ENCODE assay signal across 6 cellular contexts in genomic region chr5:177493795-177494355, GRCh38. TPM values are rescaled to one million over a fixed set of nuclear protein-coding genes. Genes with fewer than 3 reads are reported as not detected.
DNase-seq lines count a peak whose midpoint lies in the region; ATAC-seq and TF ChIP-seq lines count a peak whose summit lies in the region.

No MANE protein-coding gene starts in this region.

- TF ChIP-seq RAD21 in SK-N-SH (IDR thresholded peaks at IDR 0.05; ENCODE audit: low read length) = no peak

- POLR2A ChIA-PET in SK-N-SH (lab: Yijun Ruan, JAX) = interaction anchor here (1.1 to 6.7 kb wide), 3 partner anchors 16 to 23 kb away, joined by 3 to 43 read pairs (median 39); no protein-coding TSS in a partner anchor

- peak overlapping the region; percentile 94 for H3K4me2 ChIP-seq in SK-N-SH
- peak overlapping the region; percentile 99 for H3K4me2 ChIP-seq in smooth muscle cell

- peaks cover 71% of the 10 kb centered on the region for H3K79me2 ChIP-seq in SK-N-SH (ENCODE audit: insufficient read depth)
- H3K79me2 ChIP-seq in smooth muscle cell (ENCODE audit: low read depth) = peaks cover 39% of the 10 kb centered on the region

- peaks cover 31 to 43% of the 10 kb centered on the region in 2 experiments for H3K36me3 ChIP-seq in SK-N-SH (replicated peaks in 1 of 2; ENCODE audit: control insufficient read depth in 1 of 2, insufficient read depth in 2 of 2, low read length in 1 of 2)
- H3K36me3 ChIP-seq in ectodermal cell (ENCODE audit: control insufficient read depth, insufficient read depth, low read length) = peaks cover 32% of the 10 kb centered on the region
- no peaks in the 10 kb centered on the region for H3K36me3 ChIP-seq in smooth muscle cell (ENCODE audit: low read depth)

- no peaks in the 10 kb centered on the region for H3K9me2 ChIP-seq in SK-N-SH

- TF ChIP-seq CTCF in SK-N-SH (IDR thresholded peaks at IDR 0.05) = no peak
- TF ChIP-seq CTCF in smooth muscle cell (IDR thresholded peaks at IDR 0.05; ENCODE audit: borderline replicate concordance, insufficient read depth, poor library complexity, severe bottlenecking) = no peak

- 85% methylated on average over 5 of the region's 5 CpGs for WGBS in SK-N-SH (ENCODE audit: low lambda C conversion rate)
- 92 to 94% methylated on average over 5 of the region's 5 CpGs for WGBS in ectodermal cell, 2 experiments
- 56% methylated on average over 5 of the region's 5 CpGs for WGBS in smooth muscle cell (ENCODE audit: low lambda C conversion rate)

- peak overlapping the region; percentile 80 to 94 for H3K27ac ChIP-seq in SK-N-SH (ENCODE audit: low read depth in 2 of 2, low read length in 1 of 2)
- peak overlapping the region; percentile 57 for H3K27ac ChIP-seq in ectodermal cell (ENCODE audit: insufficient read depth, low read depth, low read length, poor library complexity, severe bottlenecking)
- H3K27ac ChIP-seq in smooth muscle cell (ENCODE audit: low read depth) = peak overlapping the region; percentile 96

- H2AFZ ChIP-seq in SK-N-SH (ENCODE audit: low read depth) = no peak overlapping the region
- H2AFZ ChIP-seq in smooth muscle cell (ENCODE audit: low read depth) = no peak overlapping the region

- H3K4me1 ChIP-seq in SK-N-SH (ENCODE audit: control insufficient read depth in 1 of 2, insufficient read depth in 2 of 2, low read depth in 1 of 2, low read length in 1 of 2) (peaks cover 33 to 49% of the 10 kb centered on the region in 2 experiments; a peak in 3 of 4 replicates), ectodermal cell (ENCODE audit: control insufficient read depth, insufficient read depth, low read length) (peaks cover 30% of the 10 kb centered on the region), smooth muscle cell (ENCODE audit: low read depth) (peaks cover 34% of the 10 kb centered on the region)

- DNase-seq in SK-N-SH (no peak), smooth muscle cell (lab: John Stamatoyannopoulos, UW; ENCODE audit: unreplicated experiment) (no peak), COLO829 (ENCODE audit: low spot score) (no peak)

- TF ChIP-seq EP300 in SK-N-SH (IDR thresholded peaks at IDR 0.05; ENCODE audit: borderline replicate concordance in 1 of 2, low read depth in 1 of 2, low read length in 1 of 2) = no peak

- CTCF ChIA-PET in SK-N-SH (lab: Yijun Ruan, JAX) = interaction anchor here (1.1 to 15.9 kb wide), 6 partner anchors 16 to 103 kb away, joined by 4 to 228 read pairs (median 11); partner anchors contain the start of genes DBN1 and PRR7

- no peak for ATAC-seq in SK-N-SH treated with all-trans-retinoic acid at 6 μM for 48 hours
- ATAC-seq in GM18502 (IDR thresholded peaks at IDR 0.05; ENCODE audit: poor library complexity, unreplicated experiment) = no peak

- H3K9ac ChIP-seq in SK-N-SH (peak overlapping the region; percentile 66; the same call in 1 of the 2 replicates), smooth muscle cell (ENCODE audit: low read depth) (peak overlapping the region; percentile 69)

- peaks cover 70% of the 10 kb centered on the region for H4K20me1 ChIP-seq in SK-N-SH (ENCODE audit: insufficient read depth)
- H4K20me1 ChIP-seq in smooth muscle cell (ENCODE audit: low read depth) = peaks cover 56% of the 10 kb centered on the region

- no peaks in the 10 kb centered on the region for H3K9me3 ChIP-seq in SK-N-SH
- H3K9me3 ChIP-seq in ectodermal cell (ENCODE audit: control insufficient read depth, low read length) = no peaks in the 10 kb centered on the region
- no peaks in the 10 kb centered on the region for H3K9me3 ChIP-seq in smooth muscle cell (replicated peaks; ENCODE audit: low read depth)

- H3K27me3 ChIP-seq in SK-N-SH (ENCODE audit: insufficient read depth) (no peaks in the 10 kb centered on the region), ectodermal cell (ENCODE audit: control insufficient read depth, insufficient read depth, low read length, poor library complexity, severe bottlenecking) (peaks cover 13% of the 10 kb centered on the region), smooth muscle cell (ENCODE audit: low read depth) (no peaks in the 10 kb centered on the region)

- H3K4me3 ChIP-seq in SK-N-SH (ENCODE audit: low read depth in 2 of 2, low read length in 1 of 2) (no peak overlapping the region; a peak in 1 of 4 replicates), ectodermal cell (ENCODE audit: insufficient read depth, low read depth, low read length) (no peak overlapping the region), smooth muscle cell (peak overlapping the region; percentile 6)

- H3F3A ChIP-seq in SK-N-SH (replicated peaks; ENCODE audit: insufficient read depth) (peaks cover 20% of the 10 kb centered on the region), smooth muscle cell (ENCODE audit: low read depth) (peaks cover 32% of the 10 kb centered on the region)

TF ChIP-seq in SK-N-SH, 30 proteins besides CTCF, POLR2A, EP300 and RAD21 (continues in another document):
- 0 out of 2 replicates have a peak, but pooled peaks have one; percentile 8 for TF ChIP-seq ZBTB33 (IDR thresholded peaks at IDR 0.05; ENCODE audit: borderline replicate concordance, low read depth)

TF ChIP-seq in SK-N-SH treated with all-trans-retinoic acid at 6 μM for 48 hours, 23 proteins besides CTCF, POLR2A, EP300 and RAD21 (continues in another document):
- TF ChIP-seq CSRNP3 (CRISPR knock-in tag; IDR thresholded peaks at IDR 0.05) = no peak
- no peak for TF ChIP-seq PATZ1 (CRISPR knock-in tag; IDR thresholded peaks at IDR 0.05; ENCODE audit: borderline replicate concordance)

RNA-seq across cellular contexts. Expression of gene PDLIM7, which starts 3.5 kb away (rescaled TPM):
- 183 and 206 TPM in 2 replicates for polyA plus RNA-seq in SK-N-SH (2012; rRNA removed)
- polyA plus RNA-seq in SK-N-SH (2012; cell fraction: cytosol; rRNA removed) = 60.8 and 101 TPM in 2 replicates
- 702 and 826 TPM in 2 replicates for polyA plus RNA-seq in SK-N-SH (2012; cell fraction: nucleus; rRNA removed)
- 367 TPM for polyA plus RNA-seq in ectodermal cell (2013, experiment 1 of 4)
- polyA plus RNA-seq in ectodermal cell (2013, experiment 2 of 4) = 396 TPM
- 299 TPM for polyA plus RNA-seq in ectodermal cell (2013, experiment 3 of 4)
- polyA plus RNA-seq in ectodermal cell (2013, experiment 4 of 4) = 330 TPM
- total RNA-seq in smooth muscle cell = 172 and 235 TPM in 2 replicates
- 511 and 635 TPM in 2 replicates for polyA plus RNA-seq in smooth muscle cell

RNA-seq across cellular contexts. Expression of gene DOK3, which starts 15.8 kb away (rescaled TPM):
- 1.9 and 2.2 TPM in 2 replicates for polyA plus RNA-seq in SK-N-SH (2012; rRNA removed)
- polyA plus RNA-seq in SK-N-SH (2012; cell fraction: cytosol; rRNA removed) = 0.67 and 1.2 TPM in 2 replicates
- 11.8 and 14.3 TPM in 2 replicates for polyA plus RNA-seq in SK-N-SH (2012; cell fraction: nucleus; rRNA removed)
- polyA plus RNA-seq in ectodermal cell (2013, experiment 1 of 4) = 6.6 TPM
- 6.8 TPM for polyA plus RNA-seq in ectodermal cell (2013, experiment 2 of 4)
- 3.3 TPM for polyA plus RNA-seq in ectodermal cell (2013, experiment 3 of 4)
- polyA plus RNA-seq in ectodermal cell (2013, experiment 4 of 4) = 3.6 TPM
- 0.58 and 1.5 TPM in 2 replicates for total RNA-seq in smooth muscle cell
- 1.4 and 3.5 TPM in 2 replicates for polyA plus RNA-seq in smooth muscle cell

RNA-seq across cellular contexts. Expression of gene DBN1, which starts 20.4 kb away (rescaled TPM):
- polyA plus RNA-seq in SK-N-SH (2012; rRNA removed) = 176 and 244 TPM in 2 replicates
- polyA plus RNA-seq in SK-N-SH (2012; cell fraction: cytosol; rRNA removed) = 109 and 114 TPM in 2 replicates
- 1,021 and 1,050 TPM in 2 replicates for polyA plus RNA-seq in SK-N-SH (2012; cell fraction: nucleus; rRNA removed)
- 451 TPM for polyA plus RNA-seq in ectodermal cell (2013, experiment 1 of 4)
- polyA plus RNA-seq in ectodermal cell (2013, experiment 2 of 4) = 443 TPM
- 312 TPM for polyA plus RNA-seq in ectodermal cell (2013, experiment 3 of 4)
- polyA plus RNA-seq in ectodermal cell (2013, experiment 4 of 4) = 341 TPM
- total RNA-seq in smooth muscle cell = 116 and 121 TPM in 2 replicates
- polyA plus RNA-seq in smooth muscle cell = 194 and 202 TPM in 2 replicates

RNA-seq across cellular contexts. Expression of gene DDX41, which starts 22.9 kb away (rescaled TPM):
- polyA plus RNA-seq in SK-N-SH (2012; rRNA removed) (158 and 176 TPM in 2 replicates), smooth muscle cell (72.5 and 80.4 TPM in 2 replicates)
- polyA plus RNA-seq in SK-N-SH (2012; cell fraction: cytosol; rRNA removed) = 77.5 and 107 TPM in 2 replicates
- 306 and 385 TPM in 2 replicates for polyA plus RNA-seq in SK-N-SH (2012; cell fraction: nucleus; rRNA removed)
- 104 TPM for polyA plus RNA-seq in ectodermal cell (2013, experiment 1 of 4)
- polyA plus RNA-seq in ectodermal cell (2013, experiment 2 of 4) = 98.4 TPM
- 70.5 TPM for polyA plus RNA-seq in ectodermal cell (2013, experiment 3 of 4)
- 81.7 TPM for polyA plus RNA-seq in ectodermal cell (2013, experiment 4 of 4)
- total RNA-seq in smooth muscle cell = 77.2 and 90.0 TPM in 2 replicates

RNA-seq across cellular contexts. Expression of gene PRR7, which starts 47.3 kb away (rescaled TPM):
- polyA plus RNA-seq in SK-N-SH (2012; rRNA removed) (12.5 and 17.1 TPM in 2 replicates), smooth muscle cell (31.9 and 33.6 TPM in 2 replicates)
- polyA plus RNA-seq in SK-N-SH (2012; cell fraction: cytosol; rRNA removed) = 12.6 and 23.0 TPM in 2 replicates
- 29.5 and 41.3 TPM in 2 replicates for polyA plus RNA-seq in SK-N-SH (2012; cell fraction: nucleus; rRNA removed)
- polyA plus RNA-seq in ectodermal cell (2013, experiment 1 of 4) = 16.6 TPM
- 13.0 TPM for polyA plus RNA-seq in ectodermal cell (2013, experiment 2 of 4)
- polyA plus RNA-seq in ectodermal cell (2013, experiment 3 of 4) = 13.3 TPM
- 16.5 TPM for polyA plus RNA-seq in ectodermal cell (2013, experiment 4 of 4)
- 6.5 and 6.7 TPM in 2 replicates for total RNA-seq in smooth muscle cell
